Comparison of ENCODE assay signal across 15 cellular contexts in the genomic region with DNA sequence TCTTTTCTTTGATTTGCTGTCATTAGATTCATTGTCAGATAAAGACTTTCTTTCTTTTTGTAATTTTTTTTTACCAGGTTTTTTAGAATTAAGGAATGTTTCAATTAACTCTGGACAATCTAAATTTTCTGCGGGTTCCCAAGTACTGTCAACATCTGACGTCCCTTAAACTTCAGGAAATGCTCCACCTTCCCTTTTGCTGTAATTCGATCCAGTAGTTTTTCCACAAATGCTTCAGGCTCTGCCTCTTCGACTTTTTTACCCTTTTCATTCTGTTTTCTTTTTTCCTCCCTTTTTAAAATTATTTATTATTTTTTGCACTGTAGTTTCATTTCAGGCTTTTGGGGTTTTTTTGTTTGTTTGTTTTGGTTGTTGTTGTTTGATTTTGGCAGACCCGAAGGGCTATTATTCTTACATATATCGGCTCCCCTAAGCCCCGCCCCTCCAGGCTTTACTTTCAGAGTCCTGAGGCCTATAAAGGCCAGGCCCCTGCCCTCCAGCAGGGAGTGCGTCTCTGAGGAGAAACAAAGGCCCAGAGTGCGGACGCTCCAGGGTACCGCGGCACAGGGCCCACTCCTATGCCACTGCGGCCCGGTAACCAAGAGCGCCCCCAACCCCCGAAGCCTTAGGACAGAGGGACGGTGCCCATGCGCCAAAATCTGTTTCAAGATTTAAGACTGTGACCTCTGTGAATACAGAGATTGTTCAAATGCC.
DNase-seq lines count a peak whose midpoint lies in the region; ATAC-seq and TF ChIP-seq lines count a peak whose summit lies in the region.
"Had no signal": no experiment of that assay in that cellular context is flagged by ENCODE, and none has a peak within 500 bp of the region (broad histone marks: within the 10 kb centered on the region; RNA-seq: fewer than 3 reads in every experiment).

No MANE protein-coding gene starts in this region.

- H3K27ac ChIP-seq in mesendoderm (ENCODE audit: low read depth, low read length) (no peak overlapping the region), upper lobe of right lung (no peak overlapping the region)
- H3K27ac ChIP-seq: 22Rv1 had no signal

- H3K4me3 ChIP-seq in fibroblast of pulmonary artery (replicated peaks; ENCODE audit: low read depth, low read length) = peak overlapping the region; percentile 37
- no peak overlapping the region for H3K4me3 ChIP-seq in mesendoderm (ENCODE audit: low read length)
- no peak overlapping the region for H3K4me3 ChIP-seq in upper lobe of right lung

- H2BK5ac ChIP-seq in mesendoderm (ENCODE audit: low read length) = no peak overlapping the region

- H3K4me1 ChIP-seq in mesendoderm (ENCODE audit: control insufficient read depth, low read depth, low read length) (no peaks in the 10 kb centered on the region), upper lobe of right lung (no peaks in the 10 kb centered on the region)

- H2AK5ac ChIP-seq in mesendoderm (ENCODE audit: low read length) = no peak overlapping the region

- DNase-seq in NCI-H510A treated with DMSO at 0.1 percent for 48 hours (lab: John Stamatoyannopoulos, UW) (peak; percentile 31), NCI-H510A (lab: John Stamatoyannopoulos, UW) (no peak), fibroblast of pulmonary artery (ENCODE audit: low read depth) (peak; percentile 27), mesendoderm (peak; percentile 59), upper lobe of right lung (peak; percentile 43), NCI-H2081 treated with DMSO at 0.1 percent for 48 hours (lab: John Stamatoyannopoulos, UW) (no peak), GDM1 (lab: John Stamatoyannopoulos, UW) (no peak)
- DNase-seq: activated gamma-delta T cell treated with Interleukin-2 at 50 U/mL for 16 hours; EL; HCEC 1CT; NCI-H1417 treated with DMSO at 0.1 percent for 48 hours; stimulated activated CD4-positive, alpha-beta T cell treated with anti-CD3 and anti-CD28 coated beads, Interleukin-1b, Interleukin-23, amount 100 ng/mL, for 48 hours had no signal

- no peak overlapping the region for H2BK120ac ChIP-seq in mesendoderm (ENCODE audit: low read depth, low read length)

- H2BK15ac ChIP-seq in mesendoderm (replicated peaks; ENCODE audit: low read depth) = no peak overlapping the region

- H3K9ac ChIP-seq in mesendoderm (ENCODE audit: low read length) = peak overlapping the region; percentile 9

- ATAC-seq in upper lobe of right lung (no peak), GM18505 (IDR thresholded peaks at IDR 0.05; ENCODE audit: unreplicated experiment) (no peak)
- ATAC-seq: activated CD4-positive, CD25-positive, alpha-beta regulatory T cell treated with anti-CD3 and anti-CD28 coated beads, Interleukin-2, amount 50 U/mL, for 24 hours had no signal

- intact Hi-C loops in upper lobe of right lung (cut with DNase I) = no loop called here

- no peak overlapping the region for H3K4me2 ChIP-seq in mesendoderm (ENCODE audit: low read length)

- WGBS in mesendoderm (ENCODE audit: extremely low coverage, insufficient coverage, low lambda C conversion rate) = no CpG with 5 or more reads among the region's 18 CpGs

- peak overlapping the region; percentile 94 for H3K18ac ChIP-seq in mesendoderm (ENCODE audit: low read length)

- no peaks in the 10 kb centered on the region for H3K79me1 ChIP-seq in mesendoderm (ENCODE audit: low read length)

- H3K56ac ChIP-seq in mesendoderm (ENCODE audit: low read length) = peak overlapping the region; percentile 6

- no peak for TF ChIP-seq POLR2A in GM18505 (IDR thresholded peaks at IDR 0.05; ENCODE audit: borderline replicate concordance, extremely low read depth, insufficient read depth, insufficient read length)

- H4K5ac ChIP-seq in mesendoderm (ENCODE audit: low read length) = no peak overlapping the region

- no peaks in the 10 kb centered on the region for H3K9me3 ChIP-seq in upper lobe of right lung

- no peak overlapping the region for H4K8ac ChIP-seq in mesendoderm (ENCODE audit: low read depth, low read length)

- H3K4ac ChIP-seq in mesendoderm (ENCODE audit: low read depth, low read length) = no peak overlapping the region

- TF ChIP-seq CTCF in fibroblast of pulmonary artery (IDR thresholded peaks at IDR 0.05; ENCODE audit: low read length, missing control alignments) (no peak), upper lobe of right lung (IDR thresholded peaks at IDR 0.05) (no peak)

- H3K27me3 ChIP-seq in mesendoderm (ENCODE audit: insufficient read depth, low read length, poor library complexity) (no peaks in the 10 kb centered on the region), upper lobe of right lung (no peaks in the 10 kb centered on the region)

- H3K79me2 ChIP-seq in mesendoderm (ENCODE audit: control insufficient read depth, insufficient read depth, low read length) = no peaks in the 10 kb centered on the region

- H3K23ac ChIP-seq in mesendoderm (ENCODE audit: low read length) = no peak overlapping the region

- no peaks in the 10 kb centered on the region for H3K36me3 ChIP-seq in mesendoderm (ENCODE audit: control insufficient read depth, insufficient read depth, low read length)
- no peaks in the 10 kb centered on the region for H3K36me3 ChIP-seq in upper lobe of right lung

Comparison
In these comparisons a context has a peak if more than half of its experiments do, and no peak if none do; other contexts are left out.
1. DNase-seq: peak in NCI-H510A treated with DMSO at 0.1 percent for 48 hours (single experiment), fibroblast of pulmonary artery (single experiment), mesendoderm (single experiment) and upper lobe of right lung (single experiment); none in NCI-H510A (single experiment), NCI-H2081 treated with DMSO at 0.1 percent for 48 hours (single experiment) and GDM1 (single experiment).